20 cellular contexts compared by ENCODE assay signal in the genomic region with DNA sequence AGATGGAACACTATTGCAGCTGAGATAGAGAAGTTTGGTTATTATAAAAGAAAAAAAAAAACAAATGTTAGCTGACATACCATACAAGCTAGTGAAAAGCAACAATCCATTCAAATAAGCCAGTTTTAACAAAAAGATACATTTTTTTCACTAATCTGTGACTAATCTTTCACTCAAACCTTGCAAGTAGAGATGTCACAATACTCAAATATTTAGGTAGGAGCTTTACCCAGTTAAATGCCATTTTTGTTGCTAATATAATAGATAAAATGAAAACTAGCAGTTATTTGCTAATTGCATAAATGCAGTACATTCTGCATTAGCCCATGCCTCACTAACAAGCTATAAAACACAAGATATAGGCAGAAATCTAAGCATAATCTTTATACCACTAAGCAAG.
"Had no signal": no experiment of that assay in that cellular context is flagged by ENCODE, and none has a peak within 500 bp of the region (broad histone marks: within the 10 kb centered on the region; RNA-seq: fewer than 3 reads in every experiment).

No MANE protein-coding gene starts in this region.

- H3K4me3 ChIP-seq: gastrocnemius medialis, left ventricle myocardium inferior, lower lobe of right lung, neural progenitor cell, pancreas, suprapubic skin, tibial artery, upper lobe of left lung, uterus had no signal

- H2AFZ ChIP-seq: neural progenitor cell had no signal

- H3K4me1 ChIP-seq: gastrocnemius medialis, lower lobe of right lung, pancreas, suprapubic skin, tibial artery, upper lobe of left lung, uterus had no signal

- DNase-seq: effector memory CD4-positive, alpha-beta T cell; gastrocnemius medialis; glutamatergic neuron; immature natural killer cell; kidney; left cardiac atrium; left ventricle myocardium inferior; lower lobe of right lung; mesenchymal stem cell; midbrain; nucleus accumbens; pancreas; right cardiac atrium; small intestine; stimulated activated CD4-positive, alpha-beta T cell treated with anti-CD3 and anti-CD28 coated beads, Interleukin-12 subunit alpha, Interleukin-12 subunit beta, amount 100 ng/mL, for 4 hours; tibial artery; upper lobe of left lung; uterus had no signal

- H3K9ac ChIP-seq: neural progenitor cell had no signal

- H3K36me3 ChIP-seq: neural progenitor cell, uterus had no signal

- H3K27ac ChIP-seq: gastrocnemius medialis, left ventricle myocardium inferior, lower lobe of right lung, neural progenitor cell, pancreas, suprapubic skin, tibial artery, upper lobe of left lung, uterus had no signal

- H3K27me3 ChIP-seq: gastrocnemius medialis, pancreas, suprapubic skin, tibial artery, upper lobe of left lung, uterus had no signal

- H3K4me2 ChIP-seq: neural progenitor cell had no signal

- ATAC-seq: gastrocnemius medialis, left cardiac atrium, right cardiac atrium had no signal

- H3K9me3 ChIP-seq: gastrocnemius medialis, left ventricle myocardium inferior, lower lobe of right lung, pancreas, suprapubic skin, tibial artery, upper lobe of left lung, uterus had no signal
